Comparison of ENCODE assay signal across 1 cellular context in genomic region chr4:112230879-112231778, GRCh38.
TF ChIP-seq lines count a peak whose summit lies in the region.

No MANE protein-coding gene starts in this region.

TF ChIP-seq in HepG2, 621 proteins besides CTCF, POLR2A, EP300 and RAD21 (continued from another document):
- TF ChIP-seq ZNF879 (CRISPR knock-in tag; IDR thresholded peaks at IDR 0.05), result no peak
- TF ChIP-seq ZFP41 (CRISPR knock-in tag; IDR thresholded peaks at IDR 0.05; ENCODE audit: borderline replicate concordance), result no peak
- no peak for TF ChIP-seq ZNF513 (CRISPR knock-in tag; conservative IDR thresholded peaks at IDR 0.05)
- no peak for TF ChIP-seq PRPF4 (IDR thresholded peaks at IDR 0.05; ENCODE audit: low read depth, low read length, poor library complexity, severe bottlenecking)
- no peak; the same call in 1 of the 2 replicates for TF ChIP-seq ZMYM3 (CRISPR knock-in tag; IDR thresholded peaks at IDR 0.05)
- no peak for TF ChIP-seq ZNF446 (CRISPR knock-in tag; IDR thresholded peaks at IDR 0.05)
- peak; percentile 62 for TF ChIP-seq HNF1A (IDR thresholded peaks at IDR 0.05; ENCODE audit: low read depth)
- TF ChIP-seq HNF1A (CRISPR knock-in tag; IDR thresholded peaks at IDR 0.05; ENCODE audit: borderline replicate concordance), result no peak; the same call in 1 of the 2 replicates
- no peak for TF ChIP-seq PCBP2 (optimal IDR thresholded peaks at IDR 0.05; ENCODE audit: low read depth, low read length, poor library complexity, severe bottlenecking)
- TF ChIP-seq TRAFD1 (CRISPR knock-in tag; IDR thresholded peaks at IDR 0.05; ENCODE audit: borderline replicate concordance), result no peak
- TF ChIP-seq ZNF652 (CRISPR knock-in tag; IDR thresholded peaks at IDR 0.05; ENCODE audit: borderline replicate concordance, low read depth), result 0 out of 2 replicates have a peak, but pooled peaks have one; percentile 23
- peak; percentile 86 for TF ChIP-seq HOMEZ (CRISPR knock-in tag; IDR thresholded peaks at IDR 0.05; ENCODE audit: low read depth)
- TF ChIP-seq ZNF724P (CRISPR knock-in tag; IDR thresholded peaks at IDR 0.05; ENCODE audit: borderline replicate concordance), result peak; percentile 97
- TF ChIP-seq TARDBP (CRISPR knock-in tag; IDR thresholded peaks at IDR 0.05), result peak; percentile 62; the same call in 1 of the 2 replicates
- no peak for TF ChIP-seq ZNF282 (IDR thresholded peaks at IDR 0.05; ENCODE audit: partially characterized antibody)
- no peak for TF ChIP-seq E2F2 (CRISPR knock-in tag; IDR thresholded peaks at IDR 0.05; ENCODE audit: borderline replicate concordance)
- no peak for TF ChIP-seq ZNF253 (CRISPR knock-in tag; IDR thresholded peaks at IDR 0.05; ENCODE audit: borderline replicate concordance)
- 0 out of 2 replicates have a peak, but pooled peaks have one; percentile 37 for TF ChIP-seq TMF1 (CRISPR knock-in tag; IDR thresholded peaks at IDR 0.05; ENCODE audit: low read depth)
- TF ChIP-seq HBP1 (CRISPR knock-in tag; IDR thresholded peaks at IDR 0.05; ENCODE audit: low read depth), result no peak
- peak; percentile 28 for TF ChIP-seq YY1 (IDR thresholded peaks at IDR 0.05; ENCODE audit: insufficient read depth, insufficient replicate concordance, low read depth, low read length)
- no peak for TF ChIP-seq ZSCAN22 (CRISPR knock-in tag; IDR thresholded peaks at IDR 0.05)
- TF ChIP-seq ZNF549 (CRISPR knock-in tag; IDR thresholded peaks at IDR 0.05), result peak; percentile 72; the same call in 1 of the 2 replicates
- TF ChIP-seq ATF7 (IDR thresholded peaks at IDR 0.05), result no peak
- no peak; the same call in 1 of the 2 replicates for TF ChIP-seq ATF7 (CRISPR knock-in tag; IDR thresholded peaks at IDR 0.05)
- TF ChIP-seq THYN1 (CRISPR knock-in tag; IDR thresholded peaks at IDR 0.05; ENCODE audit: borderline replicate concordance, low read depth), result no peak
- TF ChIP-seq SUZ12 (IDR thresholded peaks at IDR 0.05; ENCODE audit: low read depth, low read length), result no peak
- peak; percentile 43; the same call in 1 of the 2 replicates for TF ChIP-seq HNF1B (CRISPR knock-in tag; IDR thresholded peaks at IDR 0.05)
- TF ChIP-seq CENPX (CRISPR knock-in tag; IDR thresholded peaks at IDR 0.05), result no peak
- TF ChIP-seq ZFX (CRISPR knock-in tag; IDR thresholded peaks at IDR 0.05; ENCODE audit: low read depth), result no peak
- TF ChIP-seq KDM3A (CRISPR knock-in tag; IDR thresholded peaks at IDR 0.05; ENCODE audit: low read depth), result no peak; the same call in 1 of the 2 replicates
- TF ChIP-seq MYNN (CRISPR knock-in tag; IDR thresholded peaks at IDR 0.05; ENCODE audit: low read depth), result no peak
- peak; percentile 42; the same call in 1 of the 2 replicates for TF ChIP-seq KMT2A (CRISPR knock-in tag; IDR thresholded peaks at IDR 0.05)
- no peak for TF ChIP-seq SP4 (CRISPR knock-in tag; IDR thresholded peaks at IDR 0.05)
- TF ChIP-seq MAFF (IDR thresholded peaks at IDR 0.05; ENCODE audit: low read depth, low read length), result peak; percentile 88
- no peak for TF ChIP-seq GPN1 (CRISPR knock-in tag; IDR thresholded peaks at IDR 0.05; ENCODE audit: borderline replicate concordance)
- no peak for TF ChIP-seq ZNF615 (CRISPR knock-in tag; IDR thresholded peaks at IDR 0.05; ENCODE audit: borderline replicate concordance)
- peak; percentile 32; the same call in 1 of the 2 replicates for TF ChIP-seq MYPOP (CRISPR knock-in tag; IDR thresholded peaks at IDR 0.05)
- TF ChIP-seq TRIM24 (CRISPR knock-in tag; IDR thresholded peaks at IDR 0.05), result no peak
- TF ChIP-seq IRX3 (CRISPR knock-in tag; IDR thresholded peaks at IDR 0.05; ENCODE audit: borderline replicate concordance, low read depth), result 0 out of 2 replicates have a peak, but pooled peaks have one; percentile 31
- peak; percentile 32; the same call in 1 of the 2 replicates for TF ChIP-seq STAT6 (CRISPR knock-in tag; IDR thresholded peaks at IDR 0.05; ENCODE audit: borderline replicate concordance)
